Comparison of ENCODE assay signal across 8 cellular contexts in the genomic region with DNA sequence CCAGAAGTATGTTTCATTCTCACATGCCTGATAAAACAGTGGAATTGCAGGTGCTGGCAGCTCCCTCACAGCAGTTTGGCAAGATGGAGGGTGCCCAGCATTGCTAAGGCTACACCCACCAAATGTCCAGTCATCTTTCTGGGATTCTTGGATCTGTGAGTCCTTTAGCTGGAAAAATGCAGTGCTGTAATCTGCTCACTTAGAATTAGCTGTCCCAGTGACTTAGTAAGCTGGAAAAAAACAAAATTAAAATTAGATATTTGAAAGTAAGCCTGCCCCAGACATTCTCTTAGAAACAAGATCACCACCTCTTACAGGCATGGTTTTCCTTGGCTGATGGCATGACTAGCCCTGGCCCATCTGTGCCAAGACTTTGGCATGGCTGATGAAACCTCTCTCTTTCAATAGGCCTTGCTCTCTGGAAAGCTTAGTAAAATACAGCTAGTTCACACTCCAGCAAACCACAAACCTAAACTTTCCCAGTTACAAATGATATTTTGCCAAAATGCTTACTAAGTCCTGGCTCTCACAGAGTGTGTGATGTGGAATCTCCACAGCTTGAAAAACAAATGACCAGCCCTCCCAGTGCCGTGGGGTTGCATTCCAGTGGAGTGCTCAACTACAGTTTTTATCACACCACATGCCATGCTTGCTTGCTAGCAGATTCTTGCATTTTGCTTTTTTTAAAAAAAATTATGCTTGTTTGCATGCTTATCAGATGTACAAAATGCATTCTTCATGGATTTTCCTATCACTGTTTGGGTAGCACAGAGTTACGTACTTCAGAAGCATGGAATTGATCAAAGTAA.
DNase-seq lines count a peak whose midpoint lies in the region; ATAC-seq and TF ChIP-seq lines count a peak whose summit lies in the region.
"Had no signal": no experiment of that assay in that cellular context is flagged by ENCODE, and none has a peak within 500 bp of the region (broad histone marks: within the 10 kb centered on the region; RNA-seq: fewer than 3 reads in every experiment).

No MANE protein-coding gene starts in this region.

- H3K27ac Mint-ChIP-seq in type B pancreatic cell = peak overlapping the region; percentile 13
- H3K27ac Mint-ChIP-seq in activated CD4-positive, alpha-beta T cell treated with anti-CD3 and anti-CD28 coated beads, Interleukin-2, amount 10 ng/mL, durations not matched to agents 24 days and 14 days = no peak overlapping the region
- H3K27ac Mint-ChIP-seq: T-helper 1 cell treated with Interleukin-12 subunit alpha and Interleukin-12 subunit beta and Interleukin-4 antibody, amounts not matched to agents 30 μg/mL and 1 μg/mL, for 36 hours had no signal

- H3K27me3 Mint-ChIP-seq in type B pancreatic cell = peaks cover 9% of the 10 kb centered on the region
- H3K27me3 Mint-ChIP-seq in activated CD4-positive, alpha-beta T cell treated with anti-CD3 and anti-CD28 coated beads, Interleukin-2, amount 10 ng/mL, durations not matched to agents 24 days and 14 days = peaks cover 3% of the 10 kb centered on the region

- ATAC-seq in HG03135 (IDR thresholded peaks at IDR 0.05; ENCODE audit: unreplicated experiment) = no peak

- H3K4me1 Mint-ChIP-seq in type B pancreatic cell (ENCODE audit: unreplicated experiment) = peaks cover 28% of the 10 kb centered on the region
- no peaks in the 10 kb centered on the region for H3K4me1 Mint-ChIP-seq in activated CD4-positive, alpha-beta T cell treated with anti-CD3 and anti-CD28 coated beads, Interleukin-2, amount 10 ng/mL, durations not matched to agents 24 days and 14 days

- DNase-seq in choroid plexus epithelial cell (ENCODE audit: low read depth) (peak; percentile 97), left kidney (ENCODE audit: low read depth, low spot score) (peak; percentile 63), type B pancreatic cell (ENCODE audit: extremely low spot score, unreplicated experiment) (no peak), KBM-7 (no peak)
- DNase-seq in activated CD4-positive, alpha-beta T cell treated with anti-CD3 and anti-CD28 coated beads, Interleukin-2, amount 10 ng/mL, durations not matched to agents 24 days and 14 days = no peak

- TF ChIP-seq CTCF in choroid plexus epithelial cell (conservative IDR thresholded peaks at IDR 0.05; ENCODE audit: low read depth, low read length) (no peak), type B pancreatic cell (conservative IDR thresholded peaks at IDR 0.05) (no peak)

- no peak for TF ChIP-seq RAD21 in Ishikawa (IDR thresholded peaks at IDR 0.05; ENCODE audit: low read depth)

- intact Hi-C loops in activated CD4-positive, alpha-beta T cell treated with anti-CD3 and anti-CD28 coated beads, Interleukin-2, amount 10 ng/mL, durations not matched to agents 24 days and 14 days (cut with micrococcal nuclease) = no loop called here

- H3K9me3 Mint-ChIP-seq in type B pancreatic cell = peaks cover 12% of the 10 kb centered on the region
- no peaks in the 10 kb centered on the region for H3K9me3 Mint-ChIP-seq in activated CD4-positive, alpha-beta T cell treated with anti-CD3 and anti-CD28 coated beads, Interleukin-2, amount 10 ng/mL, durations not matched to agents 24 days and 14 days
- H3K9me3 Mint-ChIP-seq: T-helper 1 cell treated with Interleukin-12 subunit alpha and Interleukin-12 subunit beta and Interleukin-4 antibody, amounts not matched to agents 30 μg/mL and 1 μg/mL, for 36 hours had no signal

- in situ Hi-C loops in KBM-7 (cut with MboI; ENCODE audit: low pct_unique_long_range_greater_than_20kb, low sequenced_read_pairs) = no loop called here

- no peak overlapping the region for H3K4me3 Mint-ChIP-seq in type B pancreatic cell
- H3K4me3 Mint-ChIP-seq in activated CD4-positive, alpha-beta T cell treated with anti-CD3 and anti-CD28 coated beads, Interleukin-2, amount 10 ng/mL, durations not matched to agents 24 days and 14 days = no peak overlapping the region
- H3K4me3 Mint-ChIP-seq: T-helper 1 cell treated with Interleukin-12 subunit alpha and Interleukin-12 subunit beta and Interleukin-4 antibody, amounts not matched to agents 30 μg/mL and 1 μg/mL, for 36 hours had no signal

- H3K4me3 ChIP-seq in choroid plexus epithelial cell (ENCODE audit: low read depth, low read length) = no peak overlapping the region

- peaks cover 29% of the 10 kb centered on the region for H3K36me3 Mint-ChIP-seq in type B pancreatic cell
- no peaks in the 10 kb centered on the region for H3K36me3 Mint-ChIP-seq in activated CD4-positive, alpha-beta T cell treated with anti-CD3 and anti-CD28 coated beads, Interleukin-2, amount 10 ng/mL, durations not matched to agents 24 days and 14 days (ENCODE audit: low read depth)

- peak; percentile 81 for TF ChIP-seq EP300 in Ishikawa (IDR thresholded peaks at IDR 0.05; ENCODE audit: borderline replicate concordance)

TF ChIP-seq in Ishikawa, 13 proteins besides CTCF, POLR2A, EP300 and RAD21:
- TF ChIP-seq, protein P1, sequence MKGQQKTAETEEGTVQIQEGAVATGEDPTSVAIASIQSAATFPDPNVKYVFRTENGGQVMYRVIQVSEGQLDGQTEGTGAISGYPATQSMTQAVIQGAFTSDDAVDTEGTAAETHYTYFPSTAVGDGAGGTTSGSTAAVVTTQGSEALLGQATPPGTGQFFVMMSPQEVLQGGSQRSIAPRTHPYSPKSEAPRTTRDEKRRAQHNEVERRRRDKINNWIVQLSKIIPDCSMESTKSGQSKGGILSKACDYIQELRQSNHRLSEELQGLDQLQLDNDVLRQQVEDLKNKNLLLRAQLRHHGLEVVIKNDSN (IDR thresholded peaks at IDR 0.05) = no peak
- no peak for TF ChIP-seq ZBTB7A (IDR thresholded peaks at IDR 0.05; ENCODE audit: low read depth)
- TF ChIP-seq YY1 (IDR thresholded peaks at IDR 0.05; ENCODE audit: low read depth) = peak; percentile 63
- peak; percentile 80 for TF ChIP-seq NFIC (IDR thresholded peaks at IDR 0.05)
- peak; percentile 78 for TF ChIP-seq TCF12 (IDR thresholded peaks at IDR 0.05; ENCODE audit: low read depth)
- TF ChIP-seq TEAD4 (IDR thresholded peaks at IDR 0.05) = peak; percentile 81
- TF ChIP-seq, protein P2, sequence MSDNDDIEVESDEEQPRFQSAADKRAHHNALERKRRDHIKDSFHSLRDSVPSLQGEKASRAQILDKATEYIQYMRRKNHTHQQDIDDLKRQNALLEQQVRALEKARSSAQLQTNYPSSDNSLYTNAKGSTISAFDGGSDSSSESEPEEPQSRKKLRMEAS (IDR thresholded peaks at IDR 0.05) = peak; percentile 51
- no peak for TF ChIP-seq CREB1 (IDR thresholded peaks at IDR 0.05; ENCODE audit: low read depth)

Comparison
In these comparisons a context has a peak if more than half of its experiments do, and no peak if none do; other contexts are left out.
1. DNase-seq: peak in choroid plexus epithelial cell (single experiment) and left kidney (single experiment); none in type B pancreatic cell (single experiment), KBM-7 (single experiment) and activated CD4-positive, alpha-beta T cell treated with anti-CD3 and anti-CD28 coated beads, Interleukin-2, amount 10 ng/mL, durations not matched to agents 24 days and 14 days (single experiment).